ENCODE assay signal across 8 cellular contexts in the genomic region with DNA sequence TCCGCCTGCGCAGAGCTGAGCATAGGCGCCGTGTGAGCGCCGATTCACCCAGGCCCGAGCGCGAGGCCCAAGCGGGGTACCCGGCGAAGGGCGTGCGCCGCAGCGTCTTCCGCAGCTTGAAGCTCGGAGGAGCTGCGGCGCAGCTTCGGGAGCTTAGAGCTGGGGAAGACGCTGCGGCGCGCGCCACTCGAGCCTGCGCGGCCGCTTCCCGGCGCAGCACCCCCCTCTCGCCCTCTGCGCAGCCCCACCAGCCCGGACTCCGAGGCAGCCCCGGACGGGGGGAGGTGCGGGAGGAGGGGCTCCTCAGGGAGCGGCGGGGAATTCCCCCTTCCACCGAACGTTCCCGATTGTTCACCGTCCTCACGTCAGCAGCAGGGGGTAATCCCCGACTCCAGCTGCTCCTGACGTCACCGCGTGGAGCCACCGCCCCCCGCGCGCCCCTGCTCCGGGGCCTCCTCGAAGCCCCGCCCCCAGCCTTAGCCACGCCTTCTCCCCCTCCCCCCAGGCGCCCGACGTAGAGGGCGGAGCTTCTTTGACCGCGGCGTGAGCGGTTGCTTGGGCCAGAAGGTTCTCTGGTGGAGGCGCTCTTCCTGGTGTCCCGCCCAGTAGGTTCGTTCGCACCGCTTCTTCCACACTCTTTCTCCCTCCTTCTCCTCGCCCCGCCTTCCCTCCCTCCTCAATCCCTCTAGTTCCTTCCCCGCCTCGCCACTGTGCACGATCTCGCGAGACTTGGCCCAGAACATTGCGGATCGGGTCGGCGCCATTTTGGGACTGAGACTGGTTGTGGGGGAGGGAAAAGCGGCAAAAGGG. TPM values are rescaled to one million over a fixed set of nuclear protein-coding genes. Genes with fewer than 3 reads are reported as not detected.
A peak's percentile ranks its signal among the peaks of the same experiment; 100 is the strongest.
DNase-seq lines count a peak whose midpoint lies in the region; ATAC-seq and TF ChIP-seq lines count a peak whose summit lies in the region.

TSS of gene GPBP1 (plus strand) at position 742 of the 810 bp plus-strand sequence. CDS start 40,072 bp downstream, outside the sequence.

- H3K27ac ChIP-seq in heart right ventricle (peak within 1 kb of the TSS; percentile 92 to 100 (median 98)), upper lobe of right lung (peak within 1 kb of the TSS; percentile 91)

- in situ Hi-C loops in GM13976 (cut with MboI; ENCODE audit: low sequenced_read_pairs, unreplicated experiment): no loop called here

- H3K4me1 ChIP-seq in heart right ventricle (peaks cover 6 to 47% (median 41%) of the 10 kb centered on the region in 9 donors), upper lobe of right lung (peaks cover 18% of the 10 kb centered on the region)

- no peaks in the 10 kb centered on the region for H3K9me3 ChIP-seq in heart right ventricle
- no peaks in the 10 kb centered on the region for H3K9me3 ChIP-seq in upper lobe of right lung

- no peak for TF ChIP-seq CTCF in GM13976 (IDR thresholded peaks at IDR 0.05; ENCODE audit: borderline replicate concordance, control extremely low read depth, extremely low read depth, insufficient read depth, missing control alignments)
- TF ChIP-seq CTCF in heart right ventricle (IDR thresholded peaks at IDR 0.05): peak in 2 of 9 donors; percentile 8
- no peak for TF ChIP-seq CTCF in upper lobe of right lung (IDR thresholded peaks at IDR 0.05)

- peak within 1 kb of the TSS; percentile 61 to 98 (median 82) for H3K4me3 ChIP-seq in heart right ventricle
- peak within 1 kb of the TSS; percentile 64 for H3K4me3 ChIP-seq in upper lobe of right lung

- ATAC-seq in HG02870 (IDR thresholded peaks at IDR 0.05; ENCODE audit: unreplicated experiment) (peak; percentile 66), heart right ventricle (peak; percentile 92 to 97 (median 94)), upper lobe of right lung (peak; percentile 96)

- H3K27me3 ChIP-seq in heart right ventricle: no peaks in the 10 kb centered on the region
- H3K27me3 ChIP-seq in upper lobe of right lung: no peaks in the 10 kb centered on the region

- intact Hi-C loops in T-helper 1 cell treated with Interleukin-12 subunit alpha and Interleukin-12 subunit beta and Interleukin-4 antibody, amounts not matched to agents 30 ng/mL and 1 ng/mL, for 36 hours (cut with micrococcal nuclease): loop anchor here (1.0 to 10.0 kb wide), 18 partner anchors 35 to 1953 kb away; partner anchors contain the start of genes IL6ST, MAP3K1, MIER3 and PLK2
- intact Hi-C loops in heart right ventricle (cut with DNase I) (loop anchor here in 6 of 10 donors (2.0 to 5.0 kb wide), 5 partner anchors 34 to 266 kb away; partner anchors contain the start of gene SETD9 (in 1 of the 6)), posterior vena cava (cut with DNase I) (no loop called here), upper lobe of right lung (cut with DNase I) (no loop called here)

- peaks cover 0 to 10% (median 0%) of the 10 kb centered on the region in 9 donors for H3K36me3 ChIP-seq in heart right ventricle
- peaks cover 4% of the 10 kb centered on the region for H3K36me3 ChIP-seq in upper lobe of right lung

- 0% methylated on average over 74 to 83 of the region's 83 CpGs for WGBS in heart right ventricle, 2 donors

- DNase-seq in GM13976 (ENCODE audit: low spot score): peak; percentile 99
- DNase-seq in NCI-H146 treated with DMSO at 0.1 percent for 48 hours (lab: John Stamatoyannopoulos, UW; ENCODE audit: unreplicated experiment): peak; percentile 96
- DNase-seq in amniotic epithelial cell (ENCODE audit: low read depth): peak; percentile 99
- DNase-seq in heart right ventricle: peak; percentile 98 to 100
- DNase-seq in posterior vena cava (ENCODE audit: low spot score): peak; percentile 100
- peak; percentile 99 for DNase-seq in upper lobe of right lung

RNA-seq across cellular contexts. Expression of gene GPBP1, which starts in this region (rescaled TPM):
- total RNA-seq in T-helper 1 cell treated with Interleukin-12 subunit alpha and Interleukin-12 subunit beta and Interleukin-4 antibody, amounts not matched to agents 30 ng/mL and 1 ng/mL, for 36 hours: 103 and 118 TPM in 2 replicates
- 10 to 100 TPM; 48.1 to 69.3 (median 51.6) TPM for total RNA-seq in heart right ventricle
- 10 to 100 TPM; 40.1 to 50.8 TPM for polyA plus RNA-seq in heart right ventricle
- total RNA-seq in posterior vena cava: 10 to 100 TPM; 51.2 to 51.6 TPM
- total RNA-seq in upper lobe of right lung: 63.0 TPM

Comparison
In these comparisons a context has a peak if more than half of its experiments do, and no peak if none do; other contexts are left out.
1. Peak in every context shown above with its lines: DNase-seq, ATAC-seq, H3K4me3 ChIP-seq and H3K27ac ChIP-seq.
2. intact Hi-C loops: an anchor here in T-helper 1 cell treated with Interleukin-12 subunit alpha and Interleukin-12 subunit beta and Interleukin-4 antibody, amounts not matched to agents 30 ng/mL and 1 ng/mL, for 36 hours (1.0 to 10.0 kb wide) and heart right ventricle (2.0 to 5.0 kb wide); none called in posterior vena cava and upper lobe of right lung.